24 cellular contexts compared by ENCODE assay signal in the genomic region with DNA sequence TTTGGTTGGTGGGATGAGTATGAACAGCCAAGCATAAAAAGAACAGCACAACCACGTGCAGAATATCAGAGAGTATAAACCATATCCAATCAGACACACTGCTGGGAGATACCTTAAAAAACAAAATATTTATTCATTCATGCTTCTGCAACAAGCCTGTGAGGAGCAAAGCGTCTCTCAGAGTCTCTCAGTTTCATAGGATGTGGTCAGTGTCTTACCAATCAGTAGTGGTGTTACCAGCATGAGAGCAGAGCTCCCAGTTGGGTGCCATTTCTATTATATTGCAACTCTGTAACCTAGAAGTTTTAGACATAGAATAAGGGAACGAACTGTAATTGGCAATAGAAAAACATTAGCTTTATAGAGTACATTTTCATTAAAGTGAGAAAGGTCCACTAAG.
DNase-seq lines count a peak whose midpoint lies in the region; ATAC-seq and TF ChIP-seq lines count a peak whose summit lies in the region.
"Had no signal": no experiment of that assay in that cellular context is flagged by ENCODE, and none has a peak within 500 bp of the region (broad histone marks: within the 10 kb centered on the region; RNA-seq: fewer than 3 reads in every experiment).

No MANE protein-coding gene starts in this region.

- no peaks in the 10 kb centered on the region for H3K79me2 ChIP-seq in DND-41 (ENCODE audit: insufficient read depth, low read length)

- TF ChIP-seq CTCF in DND-41 (IDR thresholded peaks at IDR 0.05; ENCODE audit: borderline replicate concordance, extremely low read depth, low read length, poor library complexity, severe bottlenecking) = no peak
- no peak for TF ChIP-seq CTCF in tibial nerve (IDR thresholded peaks at IDR 0.05)

- no peak overlapping the region for H3K4me2 ChIP-seq in DND-41 (ENCODE audit: insufficient read depth, low read length)
- H3K4me2 ChIP-seq: KMS-11 had no signal

- H3K4me3 ChIP-seq in DND-41 (ENCODE audit: low read depth in 1 of 2, low read length in 2 of 2) (no peak overlapping the region), tibial nerve (no peak overlapping the region)
- H3K4me3 ChIP-seq: tibial artery had no signal

- no peak overlapping the region for H3K9ac ChIP-seq in DND-41 (ENCODE audit: low read depth, low read length)
- H3K9ac ChIP-seq: KMS-11 had no signal

- H3K27me3 ChIP-seq in DND-41 (ENCODE audit: insufficient read depth, low read length, poor library complexity) (no peaks in the 10 kb centered on the region), tibial nerve (no peaks in the 10 kb centered on the region)
- H3K27me3 ChIP-seq: BE2C, tibial artery had no signal

- H3K27ac ChIP-seq in DND-41 (ENCODE audit: low read length) = no peak overlapping the region
- no peak overlapping the region for H3K27ac ChIP-seq in tibial nerve
- H3K27ac ChIP-seq: KMS-11, tibial artery had no signal

- H4K20me1 ChIP-seq in DND-41 (ENCODE audit: insufficient read depth, low read length) = no peaks in the 10 kb centered on the region

- TF ChIP-seq EP300 in tibial nerve (IDR thresholded peaks at IDR 0.05) = no peak

- H3K9me3 ChIP-seq in DND-41 (ENCODE audit: insufficient read depth, low read length, severe bottlenecking) = no peaks in the 10 kb centered on the region
- H3K9me3 ChIP-seq in tibial nerve = no peaks in the 10 kb centered on the region
- H3K9me3 ChIP-seq: BE2C, tibial artery had no signal

- H3K36me3 ChIP-seq in DND-41 (ENCODE audit: insufficient read depth, low read length) (no peaks in the 10 kb centered on the region), tibial nerve (no peaks in the 10 kb centered on the region)
- H3K36me3 ChIP-seq: BE2C, tibial artery had no signal

- DNase-seq in DND-41 (no peak), NCI-H748 (lab: John Stamatoyannopoulos, UW; ENCODE audit: unreplicated experiment) (no peak), tibial nerve (ENCODE audit: low spot score in 2 of 2) (no peak)
- DNase-seq: ACHN; activated CD4-positive, CD25-positive, alpha-beta regulatory T cell treated with anti-CD3 and anti-CD28 coated beads, Interleukin-2, amount 50 U/mL, for 72 hours; activated effector memory CD4-positive, alpha-beta T cell treated with Interleukin-2 at 50 U/mL for 16 hours; activated T-cell treated with anti-CD3 and anti-CD28 coated beads for 4 hours; BE2C; CD8-positive, alpha-beta memory T cell; H9; hypothalamus; immature natural killer cell; left colon; mammary epithelial cell; NCI-H1436 treated with DMSO at 0.1 percent for 48 hours; NCI-H345; NCI-H82; stimulated activated CD8-positive, alpha-beta memory T cell treated with anti-CD3 and anti-CD28 coated beads, Interleukin-4, amount 100 ng/mL, for 48 hours; tibial artery had no signal

- H3K4me1 ChIP-seq in DND-41 (ENCODE audit: insufficient read depth, low read length) = no peaks in the 10 kb centered on the region
- no peaks in the 10 kb centered on the region for H3K4me1 ChIP-seq in tibial nerve

- 83 to 86% methylated on average over 3 of the region's 3 CpGs for WGBS in tibial nerve, 2 donors

- no peak overlapping the region for H2AFZ ChIP-seq in DND-41 (ENCODE audit: low read depth, low read length)

- TF ChIP-seq POLR2A in tibial nerve (IDR thresholded peaks at IDR 0.05) = no peak

- ATAC-seq in DND-41 (ENCODE audit: insufficient read depth, low read depth) = peak; percentile 52; the same call in 2 of the 3 replicates
- peak; percentile 66 for ATAC-seq in GM18858 (IDR thresholded peaks at IDR 0.05; ENCODE audit: unreplicated experiment)
- peak; percentile 78 for ATAC-seq in HG02938 (IDR thresholded peaks at IDR 0.05; ENCODE audit: unreplicated experiment)
- ATAC-seq in HG03520 (IDR thresholded peaks at IDR 0.05; ENCODE audit: unreplicated experiment) = peak; percentile 83
- ATAC-seq in GM19455 (IDR thresholded peaks at IDR 0.05; ENCODE audit: unreplicated experiment) = no peak
- ATAC-seq: left colon had no signal
